ENCODE assay signal across 17 cellular contexts in the genomic region with DNA sequence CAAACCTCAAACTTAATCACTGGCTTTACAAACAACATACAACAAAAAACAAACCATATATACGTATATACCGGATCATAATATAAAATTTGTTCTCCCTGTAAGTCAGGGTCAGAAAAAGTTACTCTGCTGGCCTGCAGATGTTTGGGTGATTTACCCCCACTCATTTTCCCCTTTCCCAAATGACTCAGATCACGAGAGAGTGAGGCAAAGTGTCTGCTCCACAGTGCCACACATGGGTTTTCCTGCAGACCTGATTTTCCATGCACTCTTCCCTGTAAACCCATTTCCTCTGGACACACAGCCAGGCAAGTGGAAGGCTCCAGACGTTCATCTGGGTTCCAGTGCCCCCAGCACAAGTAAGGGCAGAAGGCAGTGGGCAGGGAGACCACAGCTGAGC.
"Had no signal": no experiment of that assay in that cellular context is flagged by ENCODE, and none has a peak within 500 bp of the region (broad histone marks: within the 10 kb centered on the region; RNA-seq: fewer than 3 reads in every experiment).

No MANE protein-coding gene starts in this region.

- H3K27me3 Mint-ChIP-seq: activated CD4-positive, alpha-beta T cell treated with anti-CD3 and anti-CD28 coated beads, Interleukin-2, amount 10 ng/mL, durations not matched to agents 7 days and 5 days had no signal

- H3K4me3 ChIP-seq: psoas muscle, sigmoid colon, stomach, testis, upper lobe of left lung had no signal

- H3K36me3 ChIP-seq: stomach, upper lobe of left lung had no signal

- ATAC-seq: foreskin keratinocyte, psoas muscle had no signal

- H3K4me3 Mint-ChIP-seq: activated CD4-positive, alpha-beta T cell treated with anti-CD3 and anti-CD28 coated beads, Interleukin-2, amount 10 ng/mL, durations not matched to agents 7 days and 5 days; nephron progenitor cell had no signal

- DNase-seq: activated CD4-positive, alpha-beta T cell treated with anti-CD3 and anti-CD28 coated beads, Interleukin-2, amount 10 ng/mL, durations not matched to agents 7 days and 5 days; activated CD4-positive, CD25-positive, alpha-beta regulatory T cell; activated naive CD4-positive, alpha-beta T cell treated with anti-CD3 and anti-CD28 coated beads, Interleukin-2, amount 50 U/mL, for 16 hours; activated T-cell treated with anti-CD3 and anti-CD28 coated beads, Interleukin-2, amount 50 U/mL, for 1 hour; caudate nucleus; foreskin keratinocyte; glutamatergic neuron; hypothalamus; mesenchymal stem cell; nephron progenitor cell; psoas muscle; sigmoid colon; stimulated activated CD4-positive, alpha-beta T cell treated with anti-CD3 and anti-CD28 coated beads, Interleukin-1b, Interleukin-23, amount 100 ng/mL, for 48 hours; stomach; testis; upper lobe of left lung had no signal

- FAIRE-seq: colon had no signal

- H3K9me3 Mint-ChIP-seq: activated CD4-positive, alpha-beta T cell treated with anti-CD3 and anti-CD28 coated beads, Interleukin-2, amount 10 ng/mL, durations not matched to agents 7 days and 5 days had no signal

- H3K27me3 ChIP-seq: foreskin keratinocyte, sigmoid colon, stomach, testis, upper lobe of left lung had no signal

- H3K27ac ChIP-seq: foreskin keratinocyte, psoas muscle, sigmoid colon, stomach, testis had no signal

- H3K4me1 ChIP-seq: testis had no signal

- H3K9me3 ChIP-seq: psoas muscle, sigmoid colon, stomach, testis, upper lobe of left lung had no signal

- H3K27ac Mint-ChIP-seq: activated CD4-positive, alpha-beta T cell treated with anti-CD3 and anti-CD28 coated beads, Interleukin-2, amount 10 ng/mL, durations not matched to agents 7 days and 5 days had no signal
